In the genomic region with DNA sequence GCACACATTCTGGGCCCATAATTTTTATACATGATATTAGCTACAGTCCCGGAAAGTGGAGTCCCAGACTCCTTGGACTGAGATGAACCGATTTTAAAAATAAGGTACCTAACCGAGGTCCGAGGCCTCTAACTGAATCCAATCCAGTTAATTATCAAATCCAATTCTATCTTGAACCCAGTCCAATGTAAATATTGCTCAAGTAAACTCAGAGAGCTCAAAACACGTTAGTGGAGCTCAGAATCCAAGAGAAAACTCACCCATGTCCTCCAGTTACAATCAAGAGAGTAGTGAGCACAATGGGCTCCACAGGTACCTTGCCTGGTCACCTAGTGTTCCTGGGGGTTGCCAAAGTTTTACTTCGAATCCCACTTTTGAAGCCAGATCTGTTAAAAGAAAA, we compare ENCODE assay signal across 15 cellular contexts. TPM values are rescaled to one million over a fixed set of nuclear protein-coding genes. Genes with fewer than 3 reads are reported as not detected.
DNase-seq lines count a peak whose midpoint lies in the region; ATAC-seq lines count a peak whose summit lies in the region.
"Had no signal": no experiment of that assay in that cellular context is flagged by ENCODE, and none has a peak within 500 bp of the region (broad histone marks: within the 10 kb centered on the region; RNA-seq: fewer than 3 reads in every experiment).

No MANE protein-coding gene starts in this region.

- DNase-seq in NCI-H748 (lab: John Stamatoyannopoulos, UW; ENCODE audit: unreplicated experiment): peak; percentile 67
- no peak for DNase-seq in NCI-H748 treated with DMSO at 0.1 percent for 48 hours (lab: John Stamatoyannopoulos, UW)
- DNase-seq in NCI-H1092 (lab: John Stamatoyannopoulos, UW): peak; percentile 27
- DNase-seq in NCI-H69 (lab: John Stamatoyannopoulos, UW): peak; percentile 46
- no peak for DNase-seq in left colon
- DNase-seq in GM19238 (ENCODE audit: insufficient read length, low spot score): no peak
- no peak for DNase-seq in HAP-1 (ENCODE audit: low spot score in 2 of 2)
- DNase-seq: AML-193; Caco-2; CD4-positive, alpha-beta T cell; HFFc6 had no signal

- H3K4me3 ChIP-seq in HAP-1: no peak overlapping the region
- H3K4me3 ChIP-seq: A549, GM23338 had no signal

- H3K9me3 ChIP-seq in HAP-1: no peaks in the 10 kb centered on the region
- H3K9me3 ChIP-seq: A549, Caco-2 had no signal

- H3K36me3 ChIP-seq in HAP-1 (replicated peaks): no peaks in the 10 kb centered on the region

- in situ Hi-C loops in HAP-1 (cut with MboI; ENCODE audit: low sequenced_read_pairs): no loop called here

- intact Hi-C loops in left colon (cut with DNase I, micrococcal nuclease): no loop called here

- no peaks in the 10 kb centered on the region for H3K27me3 ChIP-seq in HAP-1 (ENCODE audit: low read depth)

- ATAC-seq in left colon (peak; percentile 44), HG03135 (IDR thresholded peaks at IDR 0.05; ENCODE audit: unreplicated experiment) (no peak)
- ATAC-seq: A549, GM23338, HCT116 had no signal

- H3K4me1 ChIP-seq in HAP-1: no peaks in the 10 kb centered on the region
- H3K4me1 ChIP-seq: A549, Caco-2 had no signal

RNA-seq across cellular contexts. Expression of gene DIRAS2, which starts 37.9 kb away (rescaled TPM):
- under 1 TPM; 0.06 to 0.14 TPM for total RNA-seq in left colon
- total RNA-seq: CD4-positive, alpha-beta T cell; HFFc6 had no signal

Comparison
In these comparisons a context has a peak if more than half of its experiments do, and no peak if none do; other contexts are left out.
1. DNase-seq: peak in NCI-H748 (single experiment), NCI-H1092 (single experiment) and NCI-H69 (single experiment); none in NCI-H748 treated with DMSO at 0.1 percent for 48 hours (single experiment), left colon (0 of 2), GM19238 (single experiment) and HAP-1 (0 of 2).